In the genomic region with DNA sequence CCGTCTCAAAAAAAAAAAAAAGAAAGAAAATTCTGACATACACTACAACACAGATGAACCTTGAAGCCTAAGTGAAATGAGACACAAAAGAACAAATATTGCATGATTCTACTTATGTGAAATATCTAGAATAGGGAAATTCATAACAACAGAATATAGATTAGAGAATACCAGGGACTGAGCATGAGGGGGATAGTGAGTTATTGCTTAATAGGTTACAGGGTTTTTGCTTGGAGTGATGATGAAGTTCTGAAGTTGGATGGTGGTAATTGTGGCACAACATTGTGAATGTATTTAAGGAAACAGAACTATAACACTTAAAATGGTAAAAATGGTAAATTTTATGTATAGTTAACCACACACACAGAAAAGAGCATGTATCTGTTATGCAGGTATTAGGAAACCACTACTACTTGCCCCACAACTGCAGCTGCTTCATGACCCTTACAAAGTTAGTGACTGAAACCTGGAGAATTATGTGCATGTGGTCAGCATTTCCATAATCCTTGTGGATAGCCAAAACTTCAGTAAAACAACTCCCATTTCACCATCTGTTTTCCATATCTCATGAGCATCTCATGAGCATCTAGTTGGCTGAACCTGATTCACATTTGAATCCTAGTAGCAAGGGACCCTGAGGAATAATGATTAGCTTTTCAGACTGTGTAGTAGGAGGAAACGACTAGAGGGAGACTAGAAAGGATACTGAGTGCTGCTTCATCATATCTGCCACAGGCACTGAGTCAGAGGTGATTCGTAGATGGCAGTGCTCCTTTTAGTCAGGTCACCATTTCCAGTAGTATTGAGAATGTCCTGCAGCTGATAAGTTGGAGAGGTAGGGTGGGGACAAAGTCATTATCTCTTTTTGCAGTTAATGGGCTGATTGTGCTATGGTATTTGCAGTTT, we compare ENCODE assay signal across 8 cellular contexts. TPM values are rescaled to one million over a fixed set of nuclear protein-coding genes. Genes with fewer than 3 reads are reported as not detected.
A peak's percentile ranks its signal among the peaks of the same experiment; 100 is the strongest.
DNase-seq lines count a peak whose midpoint lies in the region; ATAC-seq and TF ChIP-seq lines count a peak whose summit lies in the region.

No MANE protein-coding gene starts in this region.

- RAD21 ChIA-PET in HCT116 (lab: Charles Lee; ENCODE audit: low non-redundant PET in 1 of 2, low total read pairs in 2 of 2, uncharacterized antibody in 2 of 2, unreplicated experiment in 2 of 2) = no interaction called here

- H3K4me1 ChIP-seq in HCT116 (ENCODE audit: control insufficient read depth in 1 of 2, insufficient read depth in 2 of 2, low read length in 2 of 2) = peaks cover 39 to 52% of the 10 kb centered on the region in 2 experiments

- ATAC-seq in HCT116 = peak; percentile 89
- ATAC-seq in activated B cell treated with CpG ODN at 0.5 μM for 24 hours (ENCODE audit: low read depth) = peak; percentile 40
- peak; percentile 77 for ATAC-seq in left ventricle myocardium superior
- no peak for ATAC-seq in GM21723 (IDR thresholded peaks at IDR 0.05; ENCODE audit: unreplicated experiment)

- no peak overlapping the region for H3K4me3 Mint-ChIP-seq in activated B cell treated with CpG ODN at 0.5 μM for 24 hours

- TF ChIP-seq RAD21 in HCT116 (IDR thresholded peaks at IDR 0.05; ENCODE audit: low read depth) = no peak

- H4K20me1 ChIP-seq in HCT116 (ENCODE audit: insufficient read depth) = no peaks in the 10 kb centered on the region; the same call in 1 of the 2 replicates

- TF ChIP-seq CTCF in AG09319 (IDR thresholded peaks at IDR 0.05; ENCODE audit: low read depth, low read length) (no peak), HCT116 (IDR thresholded peaks at IDR 0.05 in 2 of 3, conservative IDR thresholded peaks at IDR 0.05 in 1 of 3; ENCODE audit: borderline replicate concordance in 1 of 3, insufficient read depth in 1 of 3, low read depth in 2 of 3, low read length in 2 of 3) (no peak), activated B cell treated with CpG ODN at 0.5 μM for 24 hours (IDR thresholded peaks at IDR 0.05) (no peak)

- no TSS peak for BruUV-seq in HCT116 (replicated peaks; lab: Mats Ljungman, UMichigan)

- peak overlapping the region in 1 of 2 experiments; percentile 9; a peak in 1 of 4 replicates for H3K4me3 ChIP-seq in HCT116 (replicated peaks in 1 of 2; ENCODE audit: low read depth in 1 of 2, low read length in 2 of 2)

- no peaks in the 10 kb centered on the region for H3K9me2 ChIP-seq in HCT116 (ENCODE audit: insufficient read depth)

- no peak for TF ChIP-seq POLR2A in HCT116 (IDR thresholded peaks at IDR 0.05; ENCODE audit: borderline replicate concordance, extremely low read depth, insufficient read depth, insufficient read length)

- peak overlapping the region; percentile 9; the same call in 1 of the 2 replicates for H3K9ac ChIP-seq in HCT116 (ENCODE audit: low read length)

- peaks cover 3% of the 10 kb centered on the region for H3K9me3 Mint-ChIP-seq in activated B cell treated with CpG ODN at 0.5 μM for 24 hours

- H3K27ac ChIP-seq in HCT116 (ENCODE audit: low read depth, low read length) = peak overlapping the region; percentile 27; the same call in 1 of the 2 replicates

- no peak overlapping the region for H2AFZ ChIP-seq in HCT116 (ENCODE audit: low read depth, low read length, poor library complexity, severe bottlenecking)

- peak overlapping the region; percentile 20 for H3K27ac Mint-ChIP-seq in activated B cell treated with CpG ODN at 0.5 μM for 24 hours

- H3K4me1 Mint-ChIP-seq in activated B cell treated with CpG ODN at 0.5 μM for 24 hours = peaks cover 30% of the 10 kb centered on the region

- peak overlapping the region; percentile 56 for H3K4me2 ChIP-seq in HCT116 (ENCODE audit: low read length)

- no peaks in the 10 kb centered on the region for H3K9me3 ChIP-seq in HCT116 (ENCODE audit: control insufficient read depth in 1 of 2, insufficient read depth in 1 of 2, low read depth in 1 of 2, low read length in 2 of 2)

- intact Hi-C loops in HCT116 (cut with micrococcal nuclease) (no loop called here), activated B cell treated with CpG ODN at 0.5 μM for 24 hours (cut with micrococcal nuclease) (no loop called here), left ventricle myocardium superior (cut with micrococcal nuclease) (no loop called here)

- no peaks in the 10 kb centered on the region for H3K27me3 ChIP-seq in HCT116 (ENCODE audit: insufficient read depth, low read length)

- peaks cover 40% of the 10 kb centered on the region for H3K79me2 ChIP-seq in HCT116 (ENCODE audit: insufficient read depth, low read length)

- POLR2A ChIA-PET in HCT116 (lab: Charles Lee) = no interaction called here
- POLR2A ChIA-PET in activated B cell treated with CpG ODN at 0.5 μM for 24 hours (lab: Charles Lee) = interaction anchor here (0.6 kb wide), 1 partner anchor 47 kb away, joined by 7 read pairs; no protein-coding TSS in a partner anchor

- CTCF ChIA-PET in HCT116 (lab: Charles Lee) (no interaction called here), activated B cell treated with CpG ODN at 0.5 μM for 24 hours (lab: Charles Lee) (no interaction called here)

- DNase-seq in AG09319 (ENCODE audit: extremely low read depth, low read depth) (peak; percentile 64), HCT116 (ENCODE audit: low read depth, low spot score) (peak; percentile 38), activated B cell treated with CpG ODN at 0.5 μM for 24 hours (no peak), left ventricle myocardium superior (no peak), NCI-H2107 treated with DMSO at 0.1 percent for 48 hours (lab: John Stamatoyannopoulos, UW; ENCODE audit: unreplicated experiment) (no peak), pons (ENCODE audit: low spot score) (no peak)
- DNase-seq in effector CD4-positive, alpha-beta T cell = no peak

- H3K36me3 Mint-ChIP-seq in activated B cell treated with CpG ODN at 0.5 μM for 24 hours (ENCODE audit: low read depth) = peaks cover 11% of the 10 kb centered on the region

- H3K36me3 ChIP-seq in HCT116 (ENCODE audit: control insufficient read depth in 1 of 2, insufficient read depth in 2 of 2, low read length in 2 of 2) = no peaks in the 10 kb centered on the region

- H3K27me3 Mint-ChIP-seq in activated B cell treated with CpG ODN at 0.5 μM for 24 hours = no peaks in the 10 kb centered on the region

TF ChIP-seq in HCT116, 20 proteins besides CTCF, POLR2A, EP300 and RAD21:
- TF ChIP-seq EZH2phosphoT487 (IDR thresholded peaks at IDR 0.05; ENCODE audit: borderline replicate concordance) = no peak
- no peak; the same call in 1 of the 2 replicates for TF ChIP-seq EGR1 (IDR thresholded peaks at IDR 0.05; ENCODE audit: low read depth)
- peak; percentile 70 for TF ChIP-seq FOSL1 (IDR thresholded peaks at IDR 0.05; ENCODE audit: low read depth)
- peak; percentile 61 for TF ChIP-seq JUND (IDR thresholded peaks at IDR 0.05)
- TF ChIP-seq SP1 (IDR thresholded peaks at IDR 0.05; ENCODE audit: low read depth) = 0 out of 2 replicates have a peak, but pooled peaks have one; percentile 13
- no peak for TF ChIP-seq EZH2 (IDR thresholded peaks at IDR 0.05)
- peak; percentile 62; the same call in 1 of the 2 replicates for TF ChIP-seq CBX3 (IDR thresholded peaks at IDR 0.05; ENCODE audit: low read depth)
TF ChIP-seq in HCT116: peak in this region for 4.

RNA-seq across cellular contexts. Expression of a gene that starts 26.3 kb away (rescaled TPM):
- 23.6 TPM for total RNA-seq in HCT116 (2021; ENCODE audit: unreplicated experiment)
- 6.7 and 8.6 TPM in 2 replicates for polyA plus RNA-seq in HCT116 (2012)
- 25.8 and 29.1 TPM in 2 replicates for total RNA-seq in activated B cell treated with CpG ODN at 0.5 μM for 24 hours
- 23.1 TPM for total RNA-seq in left ventricle myocardium superior

Comparison
In these comparisons a context has a peak if more than half of its experiments do, and no peak if none do; other contexts are left out.
1. DNase-seq: peak in AG09319 (single experiment) and HCT116 (single experiment); none in activated B cell treated with CpG ODN at 0.5 μM for 24 hours (single experiment), left ventricle myocardium superior (single experiment), NCI-H2107 treated with DMSO at 0.1 percent for 48 hours (single experiment), pons (single experiment) and effector CD4-positive, alpha-beta T cell (single experiment).